In genomic region chr11:47172740-47173139, GRCh38 we compare ENCODE assay signal across 29 cellular contexts. TPM values are rescaled to one million over a fixed set of nuclear protein-coding genes. Genes with fewer than 3 reads are reported as not detected.
DNase-seq lines count a peak whose midpoint lies in the region; ATAC-seq, FAIRE-seq and TF ChIP-seq lines count a peak whose summit lies in the region.
"Had no signal": no experiment of that assay in that cellular context is flagged by ENCODE, and none has a peak within 500 bp of the region (broad histone marks: within the 10 kb centered on the region; RNA-seq: fewer than 3 reads in every experiment).

No MANE protein-coding gene starts in this region.

- H3K36me3 Mint-ChIP-seq in activated CD8-positive, alpha-beta T cell treated with anti-CD3 and anti-CD28 coated beads for 36 hours (ENCODE audit: low read depth), result peaks cover 34% of the 10 kb centered on the region
- H3K36me3 Mint-ChIP-seq in activated CD8-positive, alpha-beta T cell treated with anti-CD3 and anti-CD28 coated beads, Interleukin-2, amount 10 ng/mL, durations not matched to agents 7 days and 5 days (ENCODE audit: low read depth), result peaks cover 43% of the 10 kb centered on the region
- peaks cover 22 to 33% of the 10 kb centered on the region in 2 donors for H3K36me3 Mint-ChIP-seq in stimulated activated naive B cell treated with anti-CD40 and anti-IgM and Interleukin-4, amounts not matched to agents 10 μg/mL and 1 μg/mL and 100 μg/mL, for 72 hours
- H3K36me3 Mint-ChIP-seq: natural killer cell had no signal

- no peak for TF ChIP-seq CTCF in activated CD8-positive, alpha-beta T cell treated with anti-CD3 and anti-CD28 coated beads for 36 hours (IDR thresholded peaks at IDR 0.05)
- TF ChIP-seq CTCF in left ventricle myocardium inferior (IDR thresholded peaks at IDR 0.05; ENCODE audit: borderline replicate concordance), result no peak

- no peak for ATAC-seq in activated CD8-positive, alpha-beta T cell treated with anti-CD3 and anti-CD28 coated beads for 36 hours
- ATAC-seq in activated CD8-positive, alpha-beta T cell treated with anti-CD3 and anti-CD28 coated beads, Interleukin-2, amount 10 ng/mL, durations not matched to agents 7 days and 5 days, result no peak
- ATAC-seq in stimulated activated naive B cell treated with anti-CD40 and anti-IgM and Interleukin-4, amounts not matched to agents 10 μg/mL and 1 μg/mL and 100 μg/mL, for 72 hours (replicated peaks), result no peak
- ATAC-seq: left lung, natural killer cell, right cardiac atrium, SK-N-SH treated with all-trans-retinoic acid at 6 μM for 48 hours had no signal

- H3K27me3 Mint-ChIP-seq in activated CD8-positive, alpha-beta T cell treated with anti-CD3 and anti-CD28 coated beads for 36 hours, result no peaks in the 10 kb centered on the region
- no peaks in the 10 kb centered on the region for H3K27me3 Mint-ChIP-seq in activated CD8-positive, alpha-beta T cell treated with anti-CD3 and anti-CD28 coated beads, Interleukin-2, amount 10 ng/mL, durations not matched to agents 7 days and 5 days (ENCODE audit: low read depth)
- no peaks in the 10 kb centered on the region for H3K27me3 Mint-ChIP-seq in stimulated activated naive B cell treated with anti-CD40 and anti-IgM and Interleukin-4, amounts not matched to agents 10 μg/mL and 1 μg/mL and 100 μg/mL, for 72 hours
- H3K27me3 Mint-ChIP-seq: IgD-negative memory B cell had no signal

- FAIRE-seq in urothelium cell line (lab: Jason Lieb, UNC), result no peak
- FAIRE-seq: G401.6 had no signal

- peaks cover 61% of the 10 kb centered on the region for H3K4me1 ChIP-seq in left ventricle myocardium inferior

- H3K27ac Mint-ChIP-seq in activated CD8-positive, alpha-beta T cell treated with anti-CD3 and anti-CD28 coated beads for 36 hours, result peak overlapping the region; percentile 49
- H3K27ac Mint-ChIP-seq in activated CD8-positive, alpha-beta T cell treated with anti-CD3 and anti-CD28 coated beads, Interleukin-2, amount 10 ng/mL, durations not matched to agents 7 days and 5 days, result no peak overlapping the region
- peak overlapping the region; percentile 75 for H3K27ac Mint-ChIP-seq in stimulated activated naive B cell treated with anti-CD40 and anti-IgM and Interleukin-4, amounts not matched to agents 10 μg/mL and 1 μg/mL and 100 μg/mL, for 72 hours
- H3K27ac Mint-ChIP-seq: HFFc6, mesothelial cell of epicardium had no signal

- H3K27me3 ChIP-seq in layer of hippocampus (ENCODE audit: control insufficient read depth, insufficient read depth, low read length) (no peaks in the 10 kb centered on the region), left ventricle myocardium inferior (ENCODE audit: low read depth) (no peaks in the 10 kb centered on the region)
- H3K27me3 ChIP-seq: left lung, stomach, transverse colon had no signal

- no peak overlapping the region for H3K4me3 Mint-ChIP-seq in activated CD8-positive, alpha-beta T cell treated with anti-CD3 and anti-CD28 coated beads for 36 hours
- H3K4me3 Mint-ChIP-seq in activated CD8-positive, alpha-beta T cell treated with anti-CD3 and anti-CD28 coated beads, Interleukin-2, amount 10 ng/mL, durations not matched to agents 7 days and 5 days, result no peak overlapping the region
- no peak overlapping the region for H3K4me3 Mint-ChIP-seq in stimulated activated naive B cell treated with anti-CD40 and anti-IgM and Interleukin-4, amounts not matched to agents 10 μg/mL and 1 μg/mL and 100 μg/mL, for 72 hours
- H3K4me3 Mint-ChIP-seq: HFFc6, mesothelial cell of epicardium, natural killer cell had no signal

- H3K9me3 Mint-ChIP-seq in activated CD8-positive, alpha-beta T cell treated with anti-CD3 and anti-CD28 coated beads for 36 hours, result no peaks in the 10 kb centered on the region
- no peaks in the 10 kb centered on the region for H3K9me3 Mint-ChIP-seq in activated CD8-positive, alpha-beta T cell treated with anti-CD3 and anti-CD28 coated beads, Interleukin-2, amount 10 ng/mL, durations not matched to agents 7 days and 5 days (ENCODE audit: insufficient read depth)
- no peaks in the 10 kb centered on the region for H3K9me3 Mint-ChIP-seq in stimulated activated naive B cell treated with anti-CD40 and anti-IgM and Interleukin-4, amounts not matched to agents 10 μg/mL and 1 μg/mL and 100 μg/mL, for 72 hours
- H3K9me3 Mint-ChIP-seq: HFFc6, mesothelial cell of epicardium, natural killer cell had no signal

- H3K27ac ChIP-seq in angular gyrus (ENCODE audit: low read depth, low read length) (peak overlapping the region; percentile 16), layer of hippocampus (ENCODE audit: low read depth, low read length) (peak overlapping the region; percentile 5), left ventricle myocardium inferior (replicated peaks) (no peak overlapping the region)
- H3K27ac ChIP-seq: epithelial cell of prostate, left lung, parathyroid adenoma had no signal

- peaks cover 39% of the 10 kb centered on the region for H3K4me1 Mint-ChIP-seq in activated CD8-positive, alpha-beta T cell treated with anti-CD3 and anti-CD28 coated beads for 36 hours (ENCODE audit: low read depth)
- H3K4me1 Mint-ChIP-seq in activated CD8-positive, alpha-beta T cell treated with anti-CD3 and anti-CD28 coated beads, Interleukin-2, amount 10 ng/mL, durations not matched to agents 7 days and 5 days (ENCODE audit: low read depth), result peaks cover 50% of the 10 kb centered on the region
- peaks cover 26 to 44% of the 10 kb centered on the region in 2 donors for H3K4me1 Mint-ChIP-seq in stimulated activated naive B cell treated with anti-CD40 and anti-IgM and Interleukin-4, amounts not matched to agents 10 μg/mL and 1 μg/mL and 100 μg/mL, for 72 hours

- H3K36me3 ChIP-seq in left ventricle myocardium inferior, result peaks cover 78% of the 10 kb centered on the region

- CTCF ChIA-PET in activated CD8-positive, alpha-beta T cell treated with anti-CD3 and anti-CD28 coated beads for 36 hours (lab: Charles Lee), result interaction anchor here (1.3 to 2.9 kb wide), 3 partner anchors 10 to 87 kb away, joined by 3 to 21 read pairs (median 10); no protein-coding TSS in a partner anchor
- CTCF ChIA-PET in activated CD8-positive, alpha-beta T cell treated with anti-CD3 and anti-CD28 coated beads, Interleukin-2, amount 10 ng/mL, durations not matched to agents 7 days and 5 days (lab: Charles Lee), result interaction anchor here (1.2 to 1.7 kb wide), 3 partner anchors 11 to 20 kb away, joined by 3 to 6 read pairs (median 6); no protein-coding TSS in a partner anchor

- no peaks in the 10 kb centered on the region for H3K9me3 ChIP-seq in left ventricle myocardium inferior (replicated peaks)
- H3K9me3 ChIP-seq: left lung, stomach, transverse colon had no signal

- intact Hi-C loops in activated CD8-positive, alpha-beta T cell treated with anti-CD3 and anti-CD28 coated beads for 36 hours (cut with micrococcal nuclease), result no loop called here
- intact Hi-C loops in left ventricle myocardium inferior (cut with micrococcal nuclease), result no loop called here

- no peak for DNase-seq in activated CD8-positive, alpha-beta T cell treated with anti-CD3 and anti-CD28 coated beads for 36 hours
- DNase-seq in activated CD8-positive, alpha-beta T cell treated with anti-CD3 and anti-CD28 coated beads, Interleukin-2, amount 10 ng/mL, durations not matched to agents 7 days and 5 days, result no peak
- DNase-seq in stimulated activated naive B cell treated with anti-CD40 and anti-IgM and Interleukin-4, amounts not matched to agents 10 μg/mL and 1 μg/mL and 100 μg/mL, for 72 hours, result no peak
- DNase-seq in urothelium cell line (ENCODE audit: low spot score), result no peak
- DNase-seq in left ventricle myocardium inferior, result no peak
- DNase-seq in dermis blood vessel endothelial cell, result no peak
- DNase-seq: 8988T; activated CD8-positive, alpha-beta memory T cell treated with anti-CD3 and anti-CD28 coated beads, Interleukin-2, amount 50 U/mL, for 4 hours; activated effector memory CD4-positive, alpha-beta T cell treated with Interleukin-2 at 50 U/mL for 16 hours; anterior cingulate cortex; DMS53; foreskin fibroblast; HFFc6; left lung; natural killer cell; NCI-H1105 treated with DMSO at 0.1 percent for 48 hours; NCI-H2029 treated with DMSO at 0.1 percent for 48 hours; right cardiac atrium; stimulated activated CD4-positive, alpha-beta T cell treated with anti-CD3 and anti-CD28 coated beads, Interleukin-4, amount 100 ng/mL, for 4 hours; stomach; transverse colon had no signal

- H3K4me3 ChIP-seq in left ventricle myocardium inferior, result no peak overlapping the region
- H3K4me3 ChIP-seq: left lung, stomach, transverse colon had no signal

- POLR2A ChIA-PET in activated CD8-positive, alpha-beta T cell treated with anti-CD3 and anti-CD28 coated beads for 36 hours (lab: Charles Lee), result interaction anchor here (0.9 to 3.6 kb wide), 2 partner anchors 10 to 15 kb away, joined by 5 to 20 read pairs; no protein-coding TSS in a partner anchor
- POLR2A ChIA-PET in activated CD8-positive, alpha-beta T cell treated with anti-CD3 and anti-CD28 coated beads, Interleukin-2, amount 10 ng/mL, durations not matched to agents 7 days and 5 days (lab: Charles Lee), result interaction anchor here (1.9 to 2.7 kb wide), 2 partner anchors 9 to 42 kb away, joined by 8 to 9 read pairs; partner anchors contain the start of gene DDB2

RNA-seq across cellular contexts. Expression of gene ARFGAP2, which starts 3.9 kb away (rescaled TPM):
- 10 to 100 TPM; 70.1 to 71.7 TPM for total RNA-seq in activated CD8-positive, alpha-beta T cell treated with anti-CD3 and anti-CD28 coated beads for 36 hours
- total RNA-seq in activated CD8-positive, alpha-beta T cell treated with anti-CD3 and anti-CD28 coated beads, Interleukin-2, amount 10 ng/mL, durations not matched to agents 7 days and 5 days, result 100 to 1,000 TPM in 1 of 2 experiments, 10 to 100 TPM in 1; 89.6 to 102 TPM
- total RNA-seq in left ventricle myocardium inferior (47.8 TPM), dermis blood vessel endothelial cell (132 and 177 TPM in 2 replicates)

RNA-seq across cellular contexts. Expression of gene PACSIN3, which starts 13.5 kb away (rescaled TPM):
- total RNA-seq in activated CD8-positive, alpha-beta T cell treated with anti-CD3 and anti-CD28 coated beads for 36 hours, result 1 to 10 TPM; 4.7 to 8.0 TPM
- total RNA-seq in activated CD8-positive, alpha-beta T cell treated with anti-CD3 and anti-CD28 coated beads, Interleukin-2, amount 10 ng/mL, durations not matched to agents 7 days and 5 days, result 1 to 10 TPM; 2.0 to 2.1 TPM
- 198 TPM for total RNA-seq in left ventricle myocardium inferior
- 16.7 and 23.2 TPM in 2 replicates for total RNA-seq in dermis blood vessel endothelial cell

RNA-seq across cellular contexts. Expression of gene DDB2, which starts 42.0 kb away (rescaled TPM):
- 100 to 1,000 TPM; 189 to 200 TPM for total RNA-seq in activated CD8-positive, alpha-beta T cell treated with anti-CD3 and anti-CD28 coated beads for 36 hours
- total RNA-seq in activated CD8-positive, alpha-beta T cell treated with anti-CD3 and anti-CD28 coated beads, Interleukin-2, amount 10 ng/mL, durations not matched to agents 7 days and 5 days, result 100 to 1,000 TPM; 164 to 171 TPM
- 8.7 TPM for total RNA-seq in left ventricle myocardium inferior
- 59.2 and 71.9 TPM in 2 replicates for total RNA-seq in dermis blood vessel endothelial cell
